16 cellular contexts compared by ENCODE assay signal in the genomic region with DNA sequence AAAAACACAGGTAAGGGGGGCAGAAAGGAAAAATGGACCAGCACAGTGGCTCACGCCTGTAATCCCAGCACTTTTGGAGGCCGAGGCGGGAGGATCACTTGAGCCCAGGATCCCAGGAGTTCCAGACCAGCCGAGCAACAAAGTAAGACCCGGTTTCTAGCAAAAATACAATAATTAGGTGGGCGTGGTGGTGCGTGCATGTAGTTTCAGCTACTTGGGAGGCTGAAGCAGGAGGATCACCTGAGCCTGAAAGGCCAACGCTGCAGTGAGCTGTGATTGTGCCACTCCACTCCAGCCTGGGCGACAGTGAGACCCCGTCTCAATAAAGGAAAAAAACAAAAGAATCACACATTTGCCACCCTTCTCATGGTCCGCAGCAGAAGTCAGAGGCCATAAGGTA.
"Had no signal": no experiment of that assay in that cellular context is flagged by ENCODE, and none has a peak within 500 bp of the region (broad histone marks: within the 10 kb centered on the region; RNA-seq: fewer than 3 reads in every experiment).

No MANE protein-coding gene starts in this region.

- H3K27ac Mint-ChIP-seq: activated naive CD4-positive, alpha-beta T cell treated with anti-CD3 and anti-CD28 coated beads for 36 hours; mesothelial cell of epicardium; progenitor cell of endocrine pancreas; stimulated activated effector memory CD8-positive, alpha-beta T cell treated with anti-CD3 and anti-CD28 coated beads, Interleukin-12 subunit alpha, Interleukin-12 subunit beta, amount 100 ng/mL, for 72 hours had no signal

- H3K4me3 Mint-ChIP-seq: activated naive CD4-positive, alpha-beta T cell treated with anti-CD3 and anti-CD28 coated beads for 36 hours; mesothelial cell of epicardium; stimulated activated effector memory CD8-positive, alpha-beta T cell treated with anti-CD3 and anti-CD28 coated beads, Interleukin-12 subunit alpha, Interleukin-12 subunit beta, amount 100 ng/mL, for 72 hours had no signal

- H3K36me3 Mint-ChIP-seq: mesothelial cell of epicardium had no signal

- H3K4me1 ChIP-seq: SJCRH30 had no signal

- H3K9me3 ChIP-seq: SJCRH30 had no signal

- H3K4me1 Mint-ChIP-seq: mesothelial cell of epicardium; stimulated activated effector memory CD8-positive, alpha-beta T cell treated with anti-CD3 and anti-CD28 coated beads, Interleukin-12 subunit alpha, Interleukin-12 subunit beta, amount 100 ng/mL, for 72 hours had no signal

- DNase-seq: activated naive CD4-positive, alpha-beta T cell treated with anti-CD3 and anti-CD28 coated beads for 36 hours; brain microvascular endothelial cell; central memory CD4-positive, alpha-beta T cell; effector CD8-positive, alpha-beta T cell; glutamatergic neuron; hippocampal formation; occipital lobe; right cardiac atrium; SJCRH30; small intestine; stimulated activated CD4-positive, alpha-beta T cell treated with anti-CD3 and anti-CD28 coated beads, Interleukin-4, amount 100 ng/mL, for 1 hour; T1000 had no signal

- H3K27ac ChIP-seq: brain microvascular endothelial cell, SJCRH30 had no signal

- H3K4me3 ChIP-seq: lung, SJCRH30 had no signal

- H3K9me3 Mint-ChIP-seq: activated naive CD4-positive, alpha-beta T cell treated with anti-CD3 and anti-CD28 coated beads for 36 hours; mesothelial cell of epicardium; stimulated activated effector memory CD8-positive, alpha-beta T cell treated with anti-CD3 and anti-CD28 coated beads, Interleukin-12 subunit alpha, Interleukin-12 subunit beta, amount 100 ng/mL, for 72 hours had no signal

- H3K27me3 ChIP-seq: brain microvascular endothelial cell had no signal

- H3K36me3 ChIP-seq: brain microvascular endothelial cell, SJCRH30 had no signal
